In genomic region chr9:133635903-133636531, GRCh38 we compare ENCODE assay signal across 19 cellular contexts. TPM values are rescaled to one million over a fixed set of nuclear protein-coding genes. Genes with fewer than 3 reads are reported as not detected.
DNase-seq lines count a peak whose midpoint lies in the region; ATAC-seq and TF ChIP-seq lines count a peak whose summit lies in the region.
"Had no signal": no experiment of that assay in that cellular context is flagged by ENCODE, and none has a peak within 500 bp of the region (broad histone marks: within the 10 kb centered on the region; RNA-seq: fewer than 3 reads in every experiment).

DBH (plus strand) TSS chr9:133636363; CDS start chr9:133636372, 9 bp downstream.

- H3K4me1 ChIP-seq in BLaER1 = peaks cover 69% of the 10 kb centered on the region

- H3K9me3 ChIP-seq in BLaER1 = no peaks in the 10 kb centered on the region
- H3K9me3 ChIP-seq in CD4-positive, alpha-beta T cell (ENCODE audit: control insufficient read depth, low read length) = no peaks in the 10 kb centered on the region
- H3K9me3 ChIP-seq: MG63 had no signal

- peaks cover 51% of the 10 kb centered on the region for H3K27me3 Mint-ChIP-seq in nephron (ENCODE audit: low read depth)
- H3K27me3 Mint-ChIP-seq in CD4-positive, alpha-beta T cell = no peaks in the 10 kb centered on the region

- H4K20me1 ChIP-seq in BLaER1 = no peaks in the 10 kb centered on the region

- no peaks in the 10 kb centered on the region for H3K27me3 ChIP-seq in BLaER1
- H3K27me3 ChIP-seq in dorsolateral prefrontal cortex = no peaks in the 10 kb centered on the region
- no peaks in the 10 kb centered on the region for H3K27me3 ChIP-seq in CD4-positive, alpha-beta T cell (ENCODE audit: control insufficient read depth, insufficient read depth, low read length)
- H3K27me3 ChIP-seq: MG63 had no signal

- H3K9me3 Mint-ChIP-seq in nephron = no peaks in the 10 kb centered on the region
- no peaks in the 10 kb centered on the region for H3K9me3 Mint-ChIP-seq in CD4-positive, alpha-beta T cell
- H3K9me3 Mint-ChIP-seq: CD4-positive, alpha-beta memory T cell had no signal

- H3K36me3 ChIP-seq in BLaER1 = no peaks in the 10 kb centered on the region
- H3K36me3 ChIP-seq: MG63 had no signal

- H3K27ac ChIP-seq in BLaER1 (peak within 1 kb of the TSS; percentile 67; the same call in 1 of the 2 replicates), dorsolateral prefrontal cortex (peak within 1 kb of the TSS in 46 of 59 donors; percentile 2 to 81 (median 54))
- no peak within 1 kb of the TSS for H3K27ac ChIP-seq in CD4-positive, alpha-beta T cell (ENCODE audit: low read depth, low read length)
- H3K27ac ChIP-seq: RWPE1, SK-N-MC had no signal

- DNase-seq in SK-N-DZ (ENCODE audit: low spot score) (peak; percentile 97), dorsolateral prefrontal cortex (no peak), OCI-M1 (lab: John Stamatoyannopoulos, UW) (no peak), NCI-H2029 treated with DMSO at 0.1 percent for 48 hours (lab: John Stamatoyannopoulos, UW) (no peak), foreskin fibroblast (no peak)
- DNase-seq in CD4-positive, alpha-beta T cell = no peak
- DNase-seq: Calu3; CD4-positive, alpha-beta memory T cell; DMS53; MG63; NCI-H1092; NCI-H2081 treated with DMSO at 0.1 percent for 48 hours; NK-92 treated with Interleukin-12 subunit alpha and Interleukin-12 subunit beta, amount 100 ng/mL, for 24 hours had no signal

- peak within 1 kb of the TSS; percentile 77 for H3K4me2 ChIP-seq in BLaER1

- TF ChIP-seq CTCF in dorsolateral prefrontal cortex (IDR thresholded peaks at IDR 0.05 in 54 of 56, conservative IDR thresholded peaks at IDR 0.05 in 2 of 56; ENCODE audit: low read depth in 1 of 56, partially characterized antibody in 56 of 56) (no peak), nephron (IDR thresholded peaks at IDR 0.05; ENCODE audit: unreplicated experiment in 3 of 3) (no peak), foreskin fibroblast (IDR thresholded peaks at IDR 0.05; ENCODE audit: low read depth, low read length) (no peak)
- TF ChIP-seq CTCF in CD4-positive, alpha-beta T cell (IDR thresholded peaks at IDR 0.05) = no peak

- H3K4me3 Mint-ChIP-seq in nephron = no peak within 1 kb of the TSS
- no peak within 1 kb of the TSS for H3K4me3 Mint-ChIP-seq in CD4-positive, alpha-beta T cell

- H3K36me3 Mint-ChIP-seq in nephron (ENCODE audit: low read depth) = no peaks in the 10 kb centered on the region
- H3K36me3 Mint-ChIP-seq in CD4-positive, alpha-beta T cell (ENCODE audit: low read depth) = no peaks in the 10 kb centered on the region
- H3K36me3 Mint-ChIP-seq: CD4-positive, alpha-beta memory T cell had no signal

- POLR2A ChIA-PET in CD4-positive, alpha-beta T cell (lab: Charles Lee) = no interaction called here

- peaks cover 51% of the 10 kb centered on the region for H3K4me1 Mint-ChIP-seq in nephron
- no peaks in the 10 kb centered on the region for H3K4me1 Mint-ChIP-seq in CD4-positive, alpha-beta T cell (ENCODE audit: low read depth)
- H3K4me1 Mint-ChIP-seq: CD4-positive, alpha-beta memory T cell had no signal

- intact Hi-C loops in dorsolateral prefrontal cortex (cut with DNase I) = no loop called here
- intact Hi-C loops in CD4-positive, alpha-beta T cell (cut with DNase I, micrococcal nuclease) = no loop called here

- ATAC-seq in CD4-positive, alpha-beta T cell (ENCODE audit: poor library complexity) = no peak

- peak within 1 kb of the TSS in 2 of 3 experiments; percentile 20 to 74 for H3K27ac Mint-ChIP-seq in nephron
- no peak within 1 kb of the TSS for H3K27ac Mint-ChIP-seq in CD4-positive, alpha-beta T cell

- H3K4me3 ChIP-seq in BLaER1 (no peak within 1 kb of the TSS), dorsolateral prefrontal cortex (no peak within 1 kb of the TSS), foreskin fibroblast (ENCODE audit: low read depth in 1 of 2, low read length in 2 of 2) (no peak within 1 kb of the TSS)
- H3K4me3 ChIP-seq: MG63, SK-N-MC had no signal

- CTCF ChIA-PET in CD4-positive, alpha-beta T cell (lab: Charles Lee) = no interaction called here

- peak within 1 kb of the TSS; percentile 22 for H3K9ac ChIP-seq in BLaER1

RNA-seq across cellular contexts. Expression of gene DBH, which starts in this region (rescaled TPM):
- 66.7 and 67.7 TPM in 2 replicates for polyA plus RNA-seq in SK-N-DZ (2014; cell fraction: cytosol; rRNA removed)
- polyA plus RNA-seq in SK-N-DZ (2014; cell fraction: nucleus; rRNA removed) = 67.3 and 95.0 TPM in 2 replicates
- 1 to 10 TPM in 98 of 120 experiments, under 1 TPM in 22; 0.32 to 4.4 (median 1.7) TPM for total RNA-seq in dorsolateral prefrontal cortex
- total RNA-seq in CD4-positive, alpha-beta T cell = 1 to 10 TPM; 1.7 to 1.8 TPM
- total RNA-seq: A673, Calu3, HT-29 had no signal
